ENCODE assay signal across 37 cellular contexts in the genomic region with DNA sequence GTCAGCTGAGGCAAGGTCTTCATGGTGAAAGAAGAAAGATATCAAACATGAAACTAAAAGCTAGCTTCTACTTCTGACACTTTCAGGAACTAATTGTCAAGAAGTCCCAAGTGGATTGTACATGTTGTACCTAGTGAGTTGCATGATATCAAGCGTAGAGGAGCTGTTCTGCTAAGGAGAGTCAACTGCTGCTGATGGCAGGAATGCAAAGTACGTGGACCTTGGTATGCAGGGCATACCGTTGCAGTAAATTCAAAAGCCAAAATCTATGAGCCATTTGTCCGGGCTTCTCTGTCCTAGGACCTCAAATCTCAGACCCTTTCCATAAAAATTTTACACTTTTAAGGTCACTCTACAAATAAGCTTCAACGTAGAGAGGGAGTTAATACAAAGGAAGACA.
DNase-seq lines count a peak whose midpoint lies in the region; ATAC-seq, FAIRE-seq and TF ChIP-seq lines count a peak whose summit lies in the region.
"Had no signal": no experiment of that assay in that cellular context is flagged by ENCODE, and none has a peak within 500 bp of the region (broad histone marks: within the 10 kb centered on the region; RNA-seq: fewer than 3 reads in every experiment).

No MANE protein-coding gene starts in this region.

- no peak overlapping the region for H3K18ac ChIP-seq in H1 (ENCODE audit: extremely low read depth, low read length)
- H3K18ac ChIP-seq in mesendoderm (ENCODE audit: low read length): no peak overlapping the region

- H2BK12ac ChIP-seq in H1 (ENCODE audit: low read depth, low read length): no peak overlapping the region

- H4K8ac ChIP-seq in H1 (ENCODE audit: extremely low read depth, insufficient read depth, low read length) (no peak overlapping the region), mesendoderm (ENCODE audit: low read depth, low read length) (no peak overlapping the region)

- no peaks in the 10 kb centered on the region for H3K9me3 Mint-ChIP-seq in GM23338
- H3K9me3 Mint-ChIP-seq: CD14-positive monocyte had no signal

- peaks cover 2% of the 10 kb centered on the region for H3K27me3 Mint-ChIP-seq in GM23338 (ENCODE audit: insufficient read depth, low read depth, poor library complexity)
- H3K27me3 Mint-ChIP-seq: B cell; CD4-positive, alpha-beta memory T cell; CD4-positive, alpha-beta T cell; CD4-positive, CD25-positive, alpha-beta regulatory T cell; CD8-positive, alpha-beta memory T cell had no signal

- intact Hi-C loops in HepG2 (cut with micrococcal nuclease; ENCODE audit: unreplicated experiment): no loop called here
- intact Hi-C loops in right lobe of liver (cut with DNase I): no loop called here
- intact Hi-C loops in left ventricle myocardium inferior (cut with micrococcal nuclease): no loop called here

- 5% methylated on average over 5 of the region's 5 CpGs for WGBS in HepG2 (ENCODE audit: low lambda C conversion rate)
- WGBS in right lobe of liver (ENCODE audit: insufficient coverage, low coverage, low lambda C conversion rate, missing lambda C conversion rate): 49% methylated on average over 5 of the region's 5 CpGs
- WGBS in H1 (ENCODE audit: extremely low coverage in 1 of 2, insufficient coverage in 1 of 2, insufficient read length in 1 of 2, insufficient replicate concordance in 2 of 2, low coverage in 1 of 2, low lambda C conversion rate in 2 of 2, missing lambda C conversion rate in 1 of 2), 2 experiments: 95% methylated on average over 5 of the region's 5 CpGs; no CpG with 5 or more reads in 1 of the 2 experiments
- WGBS in mesendoderm (ENCODE audit: extremely low coverage, insufficient coverage, low lambda C conversion rate): no CpG with 5 or more reads among the region's 5 CpGs

- no peak overlapping the region for H3K4ac ChIP-seq in H1 (replicated peaks; ENCODE audit: insufficient read length, low read depth, low read length)
- H3K4ac ChIP-seq in mesendoderm (ENCODE audit: low read depth, low read length): no peak overlapping the region

- H2BK20ac ChIP-seq in H1 (ENCODE audit: low read length): no peak overlapping the region

- no peak overlapping the region for H3K4me3 ChIP-seq in HepG2 (replicated peaks in 1 of 3; ENCODE audit: insufficient read depth in 1 of 3, low read depth in 2 of 3, low read length in 3 of 3)
- no peak overlapping the region for H3K4me3 ChIP-seq in right lobe of liver
- H3K4me3 ChIP-seq in GM23338: no peak overlapping the region
- no peak overlapping the region for H3K4me3 ChIP-seq in H1 (ENCODE audit: extremely low read depth in 1 of 4, insufficient read depth in 2 of 4, low read depth in 3 of 4, low read length in 4 of 4)
- no peak overlapping the region for H3K4me3 ChIP-seq in mesendoderm (ENCODE audit: low read length)
- no peak overlapping the region for H3K4me3 ChIP-seq in osteoblast (ENCODE audit: insufficient read depth, low read length)
- H3K4me3 ChIP-seq in left ventricle myocardium inferior: no peak overlapping the region
- H3K4me3 ChIP-seq: A549; BLaER1; BLaER1 treated with 17β-estradiol and CSF1 and Interleukin-3, amounts not matched to agents 10 nM and 100 nM had no signal

- H3K79me1 ChIP-seq in H1 (ENCODE audit: low read depth, low read length): no peaks in the 10 kb centered on the region
- H3K79me1 ChIP-seq in mesendoderm (ENCODE audit: low read length): no peaks in the 10 kb centered on the region

- TF ChIP-seq RAD21 in HepG2 (CRISPR knock-in tag; IDR thresholded peaks at IDR 0.05) (no peak), H1 (IDR thresholded peaks at IDR 0.05 in 1 of 2, conservative IDR thresholded peaks at IDR 0.05 in 1 of 2; ENCODE audit: low read depth in 2 of 2, low read length in 2 of 2) (no peak)

- no peak overlapping the region for H2BK120ac ChIP-seq in H1 (replicated peaks; ENCODE audit: low read depth, low read length)
- no peak overlapping the region for H2BK120ac ChIP-seq in mesendoderm (ENCODE audit: low read depth, low read length)

- H3K9me3 ChIP-seq in HepG2 (ENCODE audit: low read length): no peaks in the 10 kb centered on the region
- H3K9me3 ChIP-seq in right lobe of liver: no peaks in the 10 kb centered on the region
- H3K9me3 ChIP-seq in H1 (ENCODE audit: insufficient read depth in 2 of 2, low read depth in 1 of 2, low read length in 1 of 2): no peaks in the 10 kb centered on the region
- no peaks in the 10 kb centered on the region for H3K9me3 ChIP-seq in osteoblast (ENCODE audit: low read depth, low read length)
- H3K9me3 ChIP-seq in left ventricle myocardium inferior (replicated peaks): no peaks in the 10 kb centered on the region
- H3K9me3 ChIP-seq: A549; BE2C; BLaER1; BLaER1 treated with 17β-estradiol and CSF1 and Interleukin-3, amounts not matched to agents 10 nM and 100 nM; Caco-2 had no signal

- POLR2A ChIA-PET in HepG2 (lab: Yijun Ruan, JAX): no interaction called here
- POLR2A ChIA-PET in H1 (lab: Charles Lee; ENCODE audit: partially characterized antibody): interaction anchor here (0.6 kb wide), 1 partner anchor 225 kb away, joined by 4 read pairs; no protein-coding TSS in a partner anchor

- H3K36me3 ChIP-seq in HepG2 (replicated peaks in 1 of 2; ENCODE audit: control insufficient read depth in 1 of 2, insufficient read depth in 2 of 2, low read length in 2 of 2) (no peaks in the 10 kb centered on the region), right lobe of liver (no peaks in the 10 kb centered on the region), GM23338 (ENCODE audit: insufficient read depth) (no peaks in the 10 kb centered on the region), H1 (ENCODE audit: control insufficient read depth in 2 of 4, insufficient read depth in 4 of 4, low read length in 3 of 4) (no peaks in the 10 kb centered on the region), mesendoderm (ENCODE audit: control insufficient read depth, insufficient read depth, low read length) (no peaks in the 10 kb centered on the region), osteoblast (ENCODE audit: insufficient read depth, low read length) (no peaks in the 10 kb centered on the region), left ventricle myocardium inferior (no peaks in the 10 kb centered on the region)
- H3K36me3 ChIP-seq: BE2C; BLaER1; BLaER1 treated with 17β-estradiol and CSF1 and Interleukin-3, amounts not matched to agents 10 nM and 100 nM had no signal

- H3K23ac ChIP-seq in H1 (ENCODE audit: insufficient read length) (no peak overlapping the region), mesendoderm (ENCODE audit: low read length) (no peak overlapping the region)

- H3K23me2 ChIP-seq in H1 (ENCODE audit: low read depth, low read length): no peaks in the 10 kb centered on the region

- no peaks in the 10 kb centered on the region for H3K79me2 ChIP-seq in HepG2 (ENCODE audit: insufficient read depth, low read length)
- no peaks in the 10 kb centered on the region for H3K79me2 ChIP-seq in GM23338 (replicated peaks; ENCODE audit: insufficient read depth)
- H3K79me2 ChIP-seq in H1 (ENCODE audit: control insufficient read depth in 1 of 2, insufficient read depth in 2 of 2, low read length in 2 of 2): no peaks in the 10 kb centered on the region
- H3K79me2 ChIP-seq in mesendoderm (ENCODE audit: control insufficient read depth, insufficient read depth, low read length): no peaks in the 10 kb centered on the region
- H3K79me2 ChIP-seq in osteoblast (ENCODE audit: insufficient read depth, low read length): no peaks in the 10 kb centered on the region

- DNase-seq in HepG2 (ENCODE audit: low spot score): no peak
- DNase-seq in right lobe of liver: no peak
- peak; percentile 6 for DNase-seq in GM23338 (ENCODE audit: low spot score)
- no peak for DNase-seq in H1 (ENCODE audit: low read depth in 1 of 2, low spot score in 2 of 2)
- peak; percentile 3 for DNase-seq in mesendoderm
- no peak for DNase-seq in osteoblast (ENCODE audit: insufficient read length, low spot score, missing footprints)
- no peak for DNase-seq in NCI-H774 (lab: John Stamatoyannopoulos, UW)
- DNase-seq in left ventricle myocardium inferior: no peak
- DNase-seq: 8988T; ACHN; AML-193; BE2C; C1 segment of cervical spinal cord; Caco-2; Calu3; CD4-positive, alpha-beta memory T cell; CD4-positive, alpha-beta T cell; CD4-positive, CD25-positive, alpha-beta regulatory T cell; CD8-positive, alpha-beta memory T cell; CD8-positive, alpha-beta T cell; COR-L47; DMS 273 treated with DMSO at 0.1 percent for 48 hours; DMS153; DMS53; DMS79; DMS79 treated with DMSO at 0.1 percent for 48 hours; DND-41; EL had no signal

- peaks cover 7% of the 10 kb centered on the region for H3K4me1 ChIP-seq in HepG2 (ENCODE audit: insufficient read depth, low read length)
- peaks cover 0 to 13% (median 6%) of the 10 kb centered on the region in 4 donors for H3K4me1 ChIP-seq in right lobe of liver
- H3K4me1 ChIP-seq in GM23338 (ENCODE audit: insufficient read depth): no peaks in the 10 kb centered on the region
- no peaks in the 10 kb centered on the region for H3K4me1 ChIP-seq in H1 (replicated peaks in 1 of 4; ENCODE audit: control insufficient read depth in 3 of 4, insufficient read depth in 4 of 4, low read length in 3 of 4)
- no peaks in the 10 kb centered on the region for H3K4me1 ChIP-seq in mesendoderm (ENCODE audit: control insufficient read depth, low read depth, low read length)
- H3K4me1 ChIP-seq in osteoblast (ENCODE audit: insufficient read depth, low read length): no peaks in the 10 kb centered on the region
- no peaks in the 10 kb centered on the region for H3K4me1 ChIP-seq in left ventricle myocardium inferior
- H3K4me1 ChIP-seq: A549; BE2C; BLaER1; BLaER1 treated with 17β-estradiol and CSF1 and Interleukin-3, amounts not matched to agents 10 nM and 100 nM; Caco-2 had no signal

- no peak for TF ChIP-seq EP300 in HepG2 (IDR thresholded peaks at IDR 0.05; ENCODE audit: low read depth in 2 of 2, low read length in 2 of 2)
- no peak for TF ChIP-seq EP300 in HepG2 (CRISPR knock-in tag; IDR thresholded peaks at IDR 0.05; ENCODE audit: borderline replicate concordance)
- no peak for TF ChIP-seq EP300 in H1 (IDR thresholded peaks at IDR 0.05; ENCODE audit: borderline replicate concordance in 1 of 2, low read depth in 2 of 2, low read length in 2 of 2)

- no peak for TF ChIP-seq POLR2A in HepG2 (IDR thresholded peaks at IDR 0.05; ENCODE audit: insufficient read depth in 1 of 2, low read depth in 2 of 2, low read length in 2 of 2)
- TF ChIP-seq POLR2A in right lobe of liver (IDR thresholded peaks at IDR 0.05): no peak
- no peak for TF ChIP-seq POLR2A in H1 (IDR thresholded peaks at IDR 0.05; ENCODE audit: control extremely low read depth in 1 of 2, low read depth in 2 of 2, low read length in 2 of 2)

- H2AK5ac ChIP-seq in H1 (ENCODE audit: low read depth, low read length): no peak overlapping the region
- no peak overlapping the region for H2AK5ac ChIP-seq in mesendoderm (ENCODE audit: low read length)

- no TSS peak for BruUV-seq in HepG2 (replicated peaks; lab: Mats Ljungman, UMichigan)

- H3K27ac ChIP-seq in HepG2 (ENCODE audit: extremely low read length, insufficient read depth, low read length) (no peak overlapping the region), right lobe of liver (no peak overlapping the region), GM23338 (ENCODE audit: low read depth) (no peak overlapping the region), H1 (ENCODE audit: low read depth, low read length) (no peak overlapping the region), mesendoderm (ENCODE audit: low read depth, low read length) (no peak overlapping the region), osteoblast (ENCODE audit: low read depth, low read length) (no peak overlapping the region), left ventricle myocardium inferior (replicated peaks) (no peak overlapping the region)
- H3K27ac ChIP-seq: 22Rv1; A549; BLaER1; BLaER1 treated with 17β-estradiol and CSF1 and Interleukin-3, amounts not matched to agents 10 nM and 100 nM; C4-2B had no signal

- H3K9ac ChIP-seq in HepG2 (ENCODE audit: insufficient read depth, low read depth, low read length) (no peak overlapping the region), H1 (replicated peaks in 1 of 4; ENCODE audit: extremely low read depth in 1 of 4, low read depth in 3 of 4, low read length in 3 of 4) (no peak overlapping the region), mesendoderm (ENCODE audit: low read length) (no peak overlapping the region)
- H3K9ac ChIP-seq: BLaER1; BLaER1 treated with 17β-estradiol and CSF1 and Interleukin-3, amounts not matched to agents 10 nM and 100 nM had no signal

- H3K4me2 ChIP-seq in HepG2 (ENCODE audit: low read depth, low read length) (no peak overlapping the region), GM23338 (no peak overlapping the region), H1 (ENCODE audit: insufficient read depth in 1 of 2, low read depth in 2 of 2, low read length in 2 of 2) (no peak overlapping the region), mesendoderm (ENCODE audit: low read length) (no peak overlapping the region), osteoblast (ENCODE audit: insufficient read depth, low read length) (no peak overlapping the region)
- H3K4me2 ChIP-seq: A549; BLaER1; BLaER1 treated with 17β-estradiol and CSF1 and Interleukin-3, amounts not matched to agents 10 nM and 100 nM had no signal

- H3K9me2 ChIP-seq in GM23338 (ENCODE audit: insufficient read depth): no peaks in the 10 kb centered on the region

- H4K20me1 ChIP-seq in HepG2 (ENCODE audit: insufficient read depth, low read length): no peaks in the 10 kb centered on the region
- no peaks in the 10 kb centered on the region for H4K20me1 ChIP-seq in GM23338 (replicated peaks; ENCODE audit: insufficient read depth)
- no peaks in the 10 kb centered on the region for H4K20me1 ChIP-seq in H1 (replicated peaks in 1 of 2; ENCODE audit: control insufficient read depth in 1 of 2, insufficient read depth in 2 of 2, low read length in 2 of 2)
- H4K20me1 ChIP-seq in osteoblast (ENCODE audit: insufficient read depth, low read length): no peaks in the 10 kb centered on the region
- H4K20me1 ChIP-seq: BLaER1; BLaER1 treated with 17β-estradiol and CSF1 and Interleukin-3, amounts not matched to agents 10 nM and 100 nM had no signal

- H2BK5ac ChIP-seq in H1 (ENCODE audit: low read depth, low read length): no peak overlapping the region
- no peak overlapping the region for H2BK5ac ChIP-seq in mesendoderm (ENCODE audit: low read length)

- H4K5ac ChIP-seq in H1 (ENCODE audit: insufficient read length, low read depth, low read length): no peak overlapping the region
- no peak overlapping the region for H4K5ac ChIP-seq in mesendoderm (ENCODE audit: low read length)

- in situ Hi-C loops in HepG2 (cut with HindIII; ENCODE audit: extremely low pct_ligation_motif_present, low pct_unique_long_range_greater_than_20kb): no loop called here

- FAIRE-seq in HepG2 (lab: Jason Lieb, UNC) (no peak), H1 (lab: Jason Lieb, UNC) (no peak)
- FAIRE-seq: A204.1, A549, D721Med had no signal

- no peaks in the 10 kb centered on the region for H3K36me3 Mint-ChIP-seq in GM23338 (ENCODE audit: low read depth)
- H3K36me3 Mint-ChIP-seq: CD14-positive monocyte; CD4-positive, alpha-beta memory T cell; CD4-positive, CD25-positive, alpha-beta regulatory T cell; CD8-positive, alpha-beta memory T cell; CD8-positive, alpha-beta T cell had no signal

- CTCF ChIA-PET in HepG2 (lab: Yijun Ruan, JAX; ENCODE audit: low intra/inter-chr PET ratio, low total read pairs): no interaction called here
- CTCF ChIA-PET in H1 (lab: Charles Lee; ENCODE audit: partially characterized antibody): no interaction called here

- H3K56ac ChIP-seq in H1 (replicated peaks; ENCODE audit: insufficient read length, low read depth, low read length): no peak overlapping the region
- H3K56ac ChIP-seq in mesendoderm (ENCODE audit: low read length): no peak overlapping the region

- ATAC-seq in HepG2 (peak; percentile 54), right lobe of liver (no peak), GM23338 (no peak)
- ATAC-seq: A549; CD8-positive, alpha-beta T cell had no signal

- no peak overlapping the region for H3K4me3 Mint-ChIP-seq in GM23338
- H3K4me3 Mint-ChIP-seq: B cell; CD14-positive monocyte; CD4-positive, alpha-beta memory T cell; CD4-positive, alpha-beta T cell; CD4-positive, CD25-positive, alpha-beta regulatory T cell; CD8-positive, alpha-beta memory T cell; CD8-positive, alpha-beta T cell had no signal

- H3K27ac Mint-ChIP-seq in GM23338: no peak overlapping the region
- H3K27ac Mint-ChIP-seq: B cell; CD14-positive monocyte; CD4-positive, alpha-beta memory T cell; CD4-positive, alpha-beta T cell; CD4-positive, CD25-positive, alpha-beta regulatory T cell; CD8-positive, alpha-beta memory T cell; CD8-positive, alpha-beta T cell had no signal

- H2AFZ ChIP-seq in HepG2 (ENCODE audit: low read length) (no peak overlapping the region), GM23338 (no peak overlapping the region), H1 (ENCODE audit: low read length) (0 out of 2 replicates have a peak overlapping the region, but pooled peaks have one; percentile 0), osteoblast (ENCODE audit: low read length) (no peak overlapping the region)

- peaks cover 5% of the 10 kb centered on the region; the same call in 1 of the 3 replicates for H3K4me1 Mint-ChIP-seq in GM23338
- H3K4me1 Mint-ChIP-seq: B cell; CD14-positive monocyte; CD4-positive, alpha-beta memory T cell; CD4-positive, CD25-positive, alpha-beta regulatory T cell; CD8-positive, alpha-beta memory T cell had no signal

- H3F3A ChIP-seq in GM23338 (replicated peaks; ENCODE audit: low read depth): no peaks in the 10 kb centered on the region

- no peaks in the 10 kb centered on the region for H3K27me3 ChIP-seq in HepG2 (ENCODE audit: control insufficient read depth in 1 of 2, insufficient read depth in 2 of 2, low read length in 2 of 2)
- no peaks in the 10 kb centered on the region for H3K27me3 ChIP-seq in right lobe of liver
- H3K27me3 ChIP-seq in GM23338 (ENCODE audit: insufficient read depth): no peaks in the 10 kb centered on the region
- no peaks in the 10 kb centered on the region for H3K27me3 ChIP-seq in H1 (replicated peaks in 1 of 4; ENCODE audit: control insufficient read depth in 3 of 4, extremely low read depth in 1 of 4, insufficient read depth in 3 of 4, low read length in 3 of 4)
- no peaks in the 10 kb centered on the region for H3K27me3 ChIP-seq in mesendoderm (ENCODE audit: insufficient read depth, low read length, poor library complexity)
- no peaks in the 10 kb centered on the region for H3K27me3 ChIP-seq in osteoblast (ENCODE audit: insufficient read depth, low read length)
- H3K27me3 ChIP-seq in left ventricle myocardium inferior (ENCODE audit: low read depth): no peaks in the 10 kb centered on the region
- H3K27me3 ChIP-seq: BE2C; BLaER1; BLaER1 treated with 17β-estradiol and CSF1 and Interleukin-3, amounts not matched to agents 10 nM and 100 nM had no signal

- H2BK15ac ChIP-seq in H1 (ENCODE audit: low read length) (no peak overlapping the region), mesendoderm (replicated peaks; ENCODE audit: low read depth) (no peak overlapping the region)

- no peak overlapping the region for H3K14ac ChIP-seq in H1 (ENCODE audit: insufficient read length)

- H4K91ac ChIP-seq in H1 (replicated peaks; ENCODE audit: insufficient read length, low read length): no peak overlapping the region

- TF ChIP-seq CTCF in HepG2 (CRISPR knock-in tag; IDR thresholded peaks at IDR 0.05): no peak
- TF ChIP-seq CTCF in right lobe of liver (IDR thresholded peaks at IDR 0.05): no peak
- no peak for TF ChIP-seq CTCF in GM23338 (conservative IDR thresholded peaks at IDR 0.05; ENCODE audit: low read depth in 2 of 2)
- no peak for TF ChIP-seq CTCF in H1 (IDR thresholded peaks at IDR 0.05; ENCODE audit: control extremely low read depth in 1 of 3, insufficient read depth in 1 of 3, low read depth in 1 of 3, low read length in 3 of 3)
- TF ChIP-seq CTCF in osteoblast (IDR thresholded peaks at IDR 0.05; ENCODE audit: extremely low read depth, low read depth, low read length): no peak
- no peak for TF ChIP-seq CTCF in left ventricle myocardium inferior (IDR thresholded peaks at IDR 0.05; ENCODE audit: borderline replicate concordance)

Comparison
In these comparisons a context has a peak if more than half of its experiments do, and no peak if none do; other contexts are left out.
1. DNase-seq: peak in GM23338 (single experiment) and mesendoderm (single experiment); none in HepG2 (single experiment), right lobe of liver (0 of 3), H1 (0 of 2), osteoblast (single experiment), NCI-H774 (single experiment) and left ventricle myocardium inferior (single experiment).